Comparison of ENCODE assay signal across 19 cellular contexts in the genomic region with DNA sequence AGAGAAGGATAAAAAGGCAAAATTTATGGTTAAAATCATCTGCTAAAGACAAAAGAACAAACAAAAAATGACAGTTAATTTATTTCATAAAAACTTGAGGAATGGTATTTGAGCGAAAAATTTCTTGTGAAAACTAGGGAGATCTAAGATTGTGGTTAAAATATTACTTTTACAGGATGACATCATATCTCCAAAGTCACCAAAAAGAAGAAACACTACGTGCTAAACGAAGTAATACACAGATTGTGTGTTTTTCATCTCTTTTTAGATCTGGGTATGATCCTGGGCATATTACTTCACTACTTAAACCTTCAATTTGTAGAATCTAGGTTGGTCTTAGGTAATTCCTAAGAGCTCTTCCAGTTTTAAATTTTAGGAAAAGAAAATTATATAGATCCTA.
DNase-seq lines count a peak whose midpoint lies in the region; ATAC-seq, FAIRE-seq and TF ChIP-seq lines count a peak whose summit lies in the region.
"Had no signal": no experiment of that assay in that cellular context is flagged by ENCODE, and none has a peak within 500 bp of the region (broad histone marks: within the 10 kb centered on the region; RNA-seq: fewer than 3 reads in every experiment).

No MANE protein-coding gene starts in this region.

- no peaks in the 10 kb centered on the region for H3K9me3 ChIP-seq in HepG2 (ENCODE audit: low read length)
- no peaks in the 10 kb centered on the region for H3K9me3 ChIP-seq in right lobe of liver
- no peaks in the 10 kb centered on the region for H3K9me3 ChIP-seq in OCI-LY3 (ENCODE audit: insufficient read depth, low read length)
- H3K9me3 ChIP-seq: BLaER1, Caco-2 had no signal

- no peak overlapping the region for H2AFZ ChIP-seq in HepG2 (ENCODE audit: low read length)
- H2AFZ ChIP-seq in OCI-LY3 (ENCODE audit: low read depth, low read length) = no peak overlapping the region
- H2AFZ ChIP-seq: GM23338 had no signal

- H3K36me3 ChIP-seq in HepG2 (replicated peaks in 1 of 2; ENCODE audit: control insufficient read depth in 1 of 2, insufficient read depth in 2 of 2, low read length in 2 of 2) = no peaks in the 10 kb centered on the region
- no peaks in the 10 kb centered on the region for H3K36me3 ChIP-seq in right lobe of liver
- H3K36me3 ChIP-seq in OCI-LY3 (replicated peaks; ENCODE audit: low read depth, low read length) = no peaks in the 10 kb centered on the region
- H3K36me3 ChIP-seq in mesendoderm (ENCODE audit: control insufficient read depth, insufficient read depth, low read length) = no peaks in the 10 kb centered on the region

- H3K4me3 ChIP-seq in HepG2 (replicated peaks in 1 of 3; ENCODE audit: insufficient read depth in 1 of 3, low read depth in 2 of 3, low read length in 3 of 3) (no peak overlapping the region), right lobe of liver (no peak overlapping the region), OCI-LY3 (ENCODE audit: low read length) (0 out of 2 replicates have a peak overlapping the region, but pooled peaks have one; percentile 5), mesendoderm (ENCODE audit: low read length) (no peak overlapping the region)
- H3K4me3 ChIP-seq: BLaER1, GM23338 had no signal

- no peak overlapping the region for H2AK5ac ChIP-seq in mesendoderm (ENCODE audit: low read length)

- H3K18ac ChIP-seq in mesendoderm (ENCODE audit: low read length) = no peak overlapping the region

- FAIRE-seq in HepG2 (lab: Jason Lieb, UNC) (no peak), endometrium (lab: Jason Lieb, UNC) (peak; percentile 8)
- FAIRE-seq: GM12891 had no signal

- no peak overlapping the region for H4K5ac ChIP-seq in mesendoderm (ENCODE audit: low read length)

- H3K23ac ChIP-seq in mesendoderm (ENCODE audit: low read length) = no peak overlapping the region

- H2BK15ac ChIP-seq in mesendoderm (replicated peaks; ENCODE audit: low read depth) = no peak overlapping the region

- in situ Hi-C loops in HepG2 (cut with HindIII; ENCODE audit: extremely low pct_ligation_motif_present, low pct_unique_long_range_greater_than_20kb) = no loop called here

- POLR2A ChIA-PET in HepG2 (lab: Yijun Ruan, JAX) = no interaction called here

- H3K27me3 ChIP-seq in HepG2 (ENCODE audit: control insufficient read depth in 1 of 2, insufficient read depth in 2 of 2, low read length in 2 of 2) (no peaks in the 10 kb centered on the region), right lobe of liver (no peaks in the 10 kb centered on the region), OCI-LY3 (ENCODE audit: low read depth, low read length) (no peaks in the 10 kb centered on the region), mesendoderm (ENCODE audit: insufficient read depth, low read length, poor library complexity) (no peaks in the 10 kb centered on the region)
- H3K27me3 ChIP-seq: BLaER1 had no signal

- no peak overlapping the region for H3K4ac ChIP-seq in mesendoderm (ENCODE audit: low read depth, low read length)

- TF ChIP-seq CTCF in HepG2 (CRISPR knock-in tag; IDR thresholded peaks at IDR 0.05) (no peak), right lobe of liver (IDR thresholded peaks at IDR 0.05) (no peak), OCI-LY3 (IDR thresholded peaks at IDR 0.05; ENCODE audit: low read depth, low read length) (no peak)

- no TSS peak for BruUV-seq in HepG2 (replicated peaks; lab: Mats Ljungman, UMichigan)

- DNase-seq in HepG2 (ENCODE audit: low spot score) = no peak
- DNase-seq in right lobe of liver = no peak
- DNase-seq in NCI-H1417 treated with DMSO at 0.1 percent for 48 hours (lab: John Stamatoyannopoulos, UW) = no peak
- no peak for DNase-seq in mesendoderm
- DNase-seq: 8988T; Caco-2; CD4-positive, CD25-positive, alpha-beta regulatory T cell; CD8-positive, alpha-beta T cell; DMS153; DND-41; H9; HFFc6 had no signal

- H3K4me1 ChIP-seq in HepG2 (ENCODE audit: insufficient read depth, low read length) = peaks cover 30% of the 10 kb centered on the region
- H3K4me1 ChIP-seq in right lobe of liver = peaks cover 0 to 41% (median 13%) of the 10 kb centered on the region in 4 donors
- H3K4me1 ChIP-seq in OCI-LY3 (ENCODE audit: low read length) = peaks cover 16% of the 10 kb centered on the region
- H3K4me1 ChIP-seq in mesendoderm (ENCODE audit: control insufficient read depth, low read depth, low read length) = peaks cover 2% of the 10 kb centered on the region

- no peak overlapping the region for H4K8ac ChIP-seq in mesendoderm (ENCODE audit: low read depth, low read length)

- H3K79me2 ChIP-seq in HepG2 (ENCODE audit: insufficient read depth, low read length) (peaks cover 4% of the 10 kb centered on the region), OCI-LY3 (ENCODE audit: low read length) (no peaks in the 10 kb centered on the region), mesendoderm (ENCODE audit: control insufficient read depth, insufficient read depth, low read length) (no peaks in the 10 kb centered on the region)

- intact Hi-C loops in HepG2 (cut with micrococcal nuclease; ENCODE audit: unreplicated experiment) (no loop called here), right lobe of liver (cut with DNase I) (no loop called here)

- H4K20me1 ChIP-seq in HepG2 (ENCODE audit: insufficient read depth, low read length) (no peaks in the 10 kb centered on the region), OCI-LY3 (ENCODE audit: insufficient read depth, low read length) (no peaks in the 10 kb centered on the region)

- TF ChIP-seq RAD21 in HepG2 (CRISPR knock-in tag; IDR thresholded peaks at IDR 0.05) = no peak

- H3K79me1 ChIP-seq in mesendoderm (ENCODE audit: low read length) = no peaks in the 10 kb centered on the region

- H3K9ac ChIP-seq in HepG2 (ENCODE audit: insufficient read depth, low read depth, low read length) (no peak overlapping the region), OCI-LY3 (ENCODE audit: low read length) (no peak overlapping the region), mesendoderm (ENCODE audit: low read length) (no peak overlapping the region)
- H3K9ac ChIP-seq: BLaER1 had no signal

- no peak for ATAC-seq in HepG2
- ATAC-seq in right lobe of liver = no peak
- ATAC-seq: CD8-positive, alpha-beta T cell; GM23338; HCT116 had no signal

- H2BK120ac ChIP-seq in mesendoderm (ENCODE audit: low read depth, low read length) = no peak overlapping the region

- CTCF ChIA-PET in HepG2 (lab: Yijun Ruan, JAX; ENCODE audit: low intra/inter-chr PET ratio, low total read pairs) = no interaction called here

- H3K27ac ChIP-seq in HepG2 (ENCODE audit: extremely low read length, insufficient read depth, low read length) (no peak overlapping the region), right lobe of liver (no peak overlapping the region), OCI-LY3 (ENCODE audit: low read length) (no peak overlapping the region), mesendoderm (ENCODE audit: low read depth, low read length) (no peak overlapping the region)
- H3K27ac ChIP-seq: BLaER1, C4-2B had no signal

- 98% methylated on average over 3 of the region's 3 CpGs for WGBS in HepG2 (ENCODE audit: low lambda C conversion rate)
- WGBS in right lobe of liver (ENCODE audit: insufficient coverage, low coverage, low lambda C conversion rate, missing lambda C conversion rate) = 56% methylated on average over 3 of the region's 3 CpGs
- WGBS in mesendoderm (ENCODE audit: extremely low coverage, insufficient coverage, low lambda C conversion rate) = no CpG with 5 or more reads among the region's 3 CpGs

- TF ChIP-seq EP300 in HepG2 (IDR thresholded peaks at IDR 0.05; ENCODE audit: low read depth in 2 of 2, low read length in 2 of 2) (no peak), HepG2 (CRISPR knock-in tag; IDR thresholded peaks at IDR 0.05; ENCODE audit: borderline replicate concordance) (no peak)

- no peak overlapping the region for H2BK5ac ChIP-seq in mesendoderm (ENCODE audit: low read length)

- no peak overlapping the region for H3K56ac ChIP-seq in mesendoderm (ENCODE audit: low read length)

- no peak overlapping the region for H3K4me2 ChIP-seq in HepG2 (ENCODE audit: low read depth, low read length)
- peak overlapping the region; percentile 33 for H3K4me2 ChIP-seq in OCI-LY3 (ENCODE audit: low read length)
- no peak overlapping the region for H3K4me2 ChIP-seq in mesendoderm (ENCODE audit: low read length)
- H3K4me2 ChIP-seq: BLaER1, GM23338 had no signal

- TF ChIP-seq POLR2A in HepG2 (IDR thresholded peaks at IDR 0.05; ENCODE audit: insufficient read depth in 1 of 2, low read depth in 2 of 2, low read length in 2 of 2) = no peak
- no peak for TF ChIP-seq POLR2A in right lobe of liver (IDR thresholded peaks at IDR 0.05)

TF ChIP-seq in HepG2, 621 proteins besides CTCF, POLR2A, EP300 and RAD21:
- TF ChIP-seq JUN (CRISPR knock-in tag; IDR thresholded peaks at IDR 0.05) = no peak
- peak; percentile 60 for TF ChIP-seq ATF7 (IDR thresholded peaks at IDR 0.05)
- no peak for TF ChIP-seq ATF7 (CRISPR knock-in tag; IDR thresholded peaks at IDR 0.05)
